8 cellular contexts compared by ENCODE assay signal in genomic region chr6:45420909-45421699, GRCh38. TPM values are rescaled to one million over a fixed set of nuclear protein-coding genes. Genes with fewer than 3 reads are reported as not detected.
DNase-seq lines count a peak whose midpoint lies in the region; ATAC-seq and TF ChIP-seq lines count a peak whose summit lies in the region.

No MANE protein-coding gene starts in this region.

- WGBS in stomach, 5 donors, result 8 to 12% (median 10%) methylated on average over 19 of the region's 19 CpGs

- H3K27ac Mint-ChIP-seq in WTC11, result no peak overlapping the region

- no peak for TF ChIP-seq CTCF in WTC11 (IDR thresholded peaks at IDR 0.05)
- TF ChIP-seq CTCF in stomach (IDR thresholded peaks at IDR 0.05), result no peak

- ATAC-seq in WTC11, result no peak

- no peaks in the 10 kb centered on the region for H3K9me3 Mint-ChIP-seq in WTC11

- H3K9me3 ChIP-seq in iPS-18a (ENCODE audit: control insufficient read depth, low read depth, low read length) (no peaks in the 10 kb centered on the region), stomach (no peaks in the 10 kb centered on the region)

- peaks cover 37% of the 10 kb centered on the region for H3K4me1 Mint-ChIP-seq in WTC11

- POLR2A ChIA-PET in WTC11 (lab: Charles Lee), result interaction anchor here (1.4 kb wide), 1 partner anchor 791 kb away, joined by 4 read pairs; no protein-coding TSS in a partner anchor

- H3K9ac ChIP-seq in iPS-18a (ENCODE audit: low read length), result peak overlapping the region; percentile 28

- intact Hi-C loops in stomach (cut with DNase I; ENCODE audit: low total_unique reads), result no loop called here

- H3K4me3 Mint-ChIP-seq in WTC11, result peak overlapping the region; percentile 92

- peaks cover 97% of the 10 kb centered on the region for H3K27me3 Mint-ChIP-seq in WTC11 (ENCODE audit: low read depth)

- CTCF ChIA-PET in WTC11 (lab: Charles Lee), result interaction anchor here (1.2 to 1.3 kb wide), 2 partner anchors 80 to 766 kb away, joined by 3 read pairs; no protein-coding TSS in a partner anchor

- peaks cover 5% of the 10 kb centered on the region for H3K4me1 ChIP-seq in iPS-18a (ENCODE audit: control insufficient read depth, low read depth, low read length)
- H3K4me1 ChIP-seq in stomach, result peaks cover 32 to 51% (median 48%) of the 10 kb centered on the region in 4 donors

- DNase-seq in NCI-H510A treated with DMSO at 0.1 percent for 48 hours (lab: John Stamatoyannopoulos, UW) (peak; percentile 19), NCI-H510A (lab: John Stamatoyannopoulos, UW) (no peak), WTC11 (ENCODE audit: low spot score) (no peak), stomach (no peak), GM19238 (ENCODE audit: insufficient read length, low spot score) (no peak), HPDE6-E6E7 (ENCODE audit: extremely low spot score) (no peak), GDM1 (lab: John Stamatoyannopoulos, UW) (no peak)

- no peak for TF ChIP-seq EP300 in stomach (IDR thresholded peaks at IDR 0.05)

- no peaks in the 10 kb centered on the region for H3K36me3 ChIP-seq in iPS-18a (ENCODE audit: control insufficient read depth, low read depth, low read length)
- H3K36me3 ChIP-seq in stomach, result no peaks in the 10 kb centered on the region

- H3K36me3 Mint-ChIP-seq in WTC11, result no peaks in the 10 kb centered on the region

- H3K4me3 ChIP-seq in iPS-18a (ENCODE audit: low read length), result peak overlapping the region; percentile 78
- peak overlapping the region; percentile 56 to 73 (median 63) for H3K4me3 ChIP-seq in stomach

- TF ChIP-seq POLR2A in stomach (IDR thresholded peaks at IDR 0.05), result no peak

- H3K27me3 ChIP-seq in iPS-18a (ENCODE audit: control insufficient read depth, insufficient read depth, low read length), result peaks cover 83% of the 10 kb centered on the region
- H3K27me3 ChIP-seq in stomach, result peaks cover 3 to 89% (median 49%) of the 10 kb centered on the region in 3 donors

- no peak overlapping the region for H3K27ac ChIP-seq in iPS-18a (ENCODE audit: low read length)
- peak overlapping the region; percentile 29 to 83 (median 79) for H3K27ac ChIP-seq in stomach

TF ChIP-seq in WTC11, 78 proteins besides CTCF, POLR2A, EP300 and RAD21 (continues in another document):
- TF ChIP-seq PRDM15 (CRISPR knock-in tag; IDR thresholded peaks at IDR 0.05) (no peak), NFE2L1 (CRISPR knock-in tag; IDR thresholded peaks at IDR 0.05) (no peak), USF1 (CRISPR knock-in tag; IDR thresholded peaks at IDR 0.05) (no peak), ATF6 (CRISPR knock-in tag; IDR thresholded peaks at IDR 0.05) (no peak), ZNF121 (CRISPR knock-in tag; IDR thresholded peaks at IDR 0.05) (no peak), FOXP4 (CRISPR knock-in tag; IDR thresholded peaks at IDR 0.05) (no peak), AR (CRISPR knock-in tag; IDR thresholded peaks at IDR 0.05) (no peak), ZSCAN18 (CRISPR knock-in tag; IDR thresholded peaks at IDR 0.05) (no peak), TCF7 (CRISPR knock-in tag; IDR thresholded peaks at IDR 0.05; ENCODE audit: low read depth) (no peak), CREM (CRISPR knock-in tag; IDR thresholded peaks at IDR 0.05) (no peak), RELA (CRISPR knock-in tag; IDR thresholded peaks at IDR 0.05; ENCODE audit: borderline replicate concordance) (no peak)

RNA-seq across cellular contexts. Expression of gene SUPT3H, which starts 43.4 kb away (rescaled TPM):
- total RNA-seq in WTC11 (2021) (15.3 to 21.9 TPM (median 19.2 TPM) in 3 replicates), stomach (10 to 100 TPM in 1 of 5 donors, 1 to 10 TPM in 2, under 1 TPM in 1, not detected in 1; 0.29 to 16.2 (median 2.6) TPM)
- 1 to 10 TPM; 4.0 to 5.0 (median 4.0) TPM for polyA plus RNA-seq in stomach
